ENCODE assay signal across 31 cellular contexts in the genomic region with DNA sequence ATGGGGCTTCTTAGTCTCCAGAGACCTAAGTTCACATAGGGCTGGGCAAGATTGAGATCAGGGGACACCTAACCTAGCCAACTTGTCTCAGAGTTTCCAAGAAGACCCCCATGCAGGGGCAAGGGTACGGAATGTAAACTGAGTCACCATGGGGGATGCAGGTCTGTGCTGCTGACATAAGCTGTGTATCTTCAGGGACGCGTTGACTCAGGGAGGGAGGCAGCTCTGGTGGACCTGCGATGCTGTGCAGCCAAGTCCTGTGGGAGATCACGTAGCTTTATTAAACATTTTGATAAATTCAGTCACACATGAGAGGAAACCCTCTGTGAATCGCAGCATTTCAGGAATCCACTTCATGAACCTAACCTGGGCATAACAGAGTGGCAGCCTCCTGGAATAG.
"Had no signal": no experiment of that assay in that cellular context is flagged by ENCODE, and none has a peak within 500 bp of the region (broad histone marks: within the 10 kb centered on the region; RNA-seq: fewer than 3 reads in every experiment).

No MANE protein-coding gene starts in this region.

- ATAC-seq: activated CD4-positive, CD25-positive, alpha-beta regulatory T cell treated with anti-CD3 and anti-CD28 coated beads, Interleukin-2, amount 50 U/mL, for 24 hours; activated CD8-positive, alpha-beta T cell treated with anti-CD3 and anti-CD28 coated beads for 36 hours; activated naive CD8-positive, alpha-beta T cell treated with anti-CD3 and anti-CD28 coated beads, Interleukin-2, amount 50 U/mL, for 24 hours; body of pancreas; effector memory CD8-positive, alpha-beta T cell; T-helper 17 cell had no signal

- H3K9me3 ChIP-seq: adrenal gland, body of pancreas had no signal

- H3K27ac ChIP-seq: adrenal gland, body of pancreas, epithelial cell of prostate, WERI-Rb-1 had no signal

- H3K36me3 ChIP-seq: adrenal gland, WERI-Rb-1 had no signal

- H3K4me3 ChIP-seq: adrenal gland, body of pancreas had no signal

- H3K27me3 ChIP-seq: adrenal gland, body of pancreas had no signal

- H3K4me1 ChIP-seq: adrenal gland, body of pancreas had no signal

- DNase-seq: activated B cell treated with CpG ODN at 0.5 μM for 24 hours; activated CD4-positive, alpha-beta T cell treated with anti-CD3 and anti-CD28 coated beads for 48 hours; activated CD4-positive, alpha-beta T cell treated with anti-CD3 and anti-CD28 coated beads, Interleukin-2, amount 50 U/mL, for 1 hour; activated CD4-positive, alpha-beta T cell treated with anti-CD3 and anti-CD28 coated beads, Interleukin-2, amount 50 U/mL, for 48 hours; activated CD8-positive, alpha-beta memory T cell treated with anti-CD3 and anti-CD28 coated beads for 24 hours; activated CD8-positive, alpha-beta T cell treated with anti-CD3 and anti-CD28 coated beads for 36 hours; activated effector memory CD4-positive, alpha-beta T cell treated with anti-CD3 and anti-CD28 coated beads, Interleukin-2, amount 50 U/mL, for 16 hours; activated naive CD4-positive, alpha-beta T cell treated with anti-CD3 and anti-CD28 coated beads for 36 hours; activated naive CD8-positive, alpha-beta T cell treated with anti-CD3 and anti-CD28 coated beads for 36 hours; activated naive CD8-positive, alpha-beta T cell treated with anti-CD3 and anti-CD28 coated beads, Interleukin-2, amount 50 U/mL, for 24 hours; activated T-cell treated with anti-CD3 and anti-CD28 coated beads, Interleukin-2, amount 50 U/mL, for 1 hour; activated T-cell treated with anti-CD3 and anti-CD28 coated beads, Interleukin-2, amount 50 U/mL, for 48 hours; adrenal gland; amygdala; aorta; body of pancreas; caudate nucleus; cortex of kidney; dermis blood vessel endothelial cell; effector CD4-positive, alpha-beta T cell; effector memory CD8-positive, alpha-beta T cell; foreskin fibroblast; T-helper 1 cell; T-helper 17 cell; T1000; WERI-Rb-1 had no signal

- FAIRE-seq: colon, endothelial cell of umbilical vein, frontal cortex had no signal
